ENCODE assay signal across 8 cellular contexts in genomic region chr19:19385131-19385899, GRCh38.
A peak's percentile ranks its signal among the peaks of the same experiment; 100 is the strongest.
DNase-seq lines count a peak whose midpoint lies in the region; ATAC-seq and TF ChIP-seq lines count a peak whose summit lies in the region.

No MANE protein-coding gene starts in this region.

- H3K27ac ChIP-seq in OCI-LY3 (ENCODE audit: low read length): peak overlapping the region; percentile 54; the same call in 1 of the 2 replicates

- no peaks in the 10 kb centered on the region for H3K27me3 ChIP-seq in OCI-LY3 (ENCODE audit: low read depth, low read length)

- no peaks in the 10 kb centered on the region for H3K9me3 ChIP-seq in OCI-LY3 (ENCODE audit: insufficient read depth, low read length)

- peak; percentile 93 for ATAC-seq in GM21528 (IDR thresholded peaks at IDR 0.05; ENCODE audit: low FRiP score, unreplicated experiment)

- peak overlapping the region; percentile 94 for H3K4me3 ChIP-seq in OCI-LY3 (ENCODE audit: low read length)

- H3K36me3 ChIP-seq in OCI-LY3 (replicated peaks; ENCODE audit: low read depth, low read length): peaks cover 2% of the 10 kb centered on the region

- H3K4me2 ChIP-seq in OCI-LY3 (ENCODE audit: low read length): peak overlapping the region; percentile 78

- H2AFZ ChIP-seq in OCI-LY3 (ENCODE audit: low read depth, low read length): peak overlapping the region; percentile 48

- peaks cover 37% of the 10 kb centered on the region for H3K79me2 ChIP-seq in OCI-LY3 (ENCODE audit: low read length)

- TF ChIP-seq CTCF in OCI-LY3 (IDR thresholded peaks at IDR 0.05; ENCODE audit: low read depth, low read length): peak; percentile 18; the same call in 1 of the 2 replicates

- H3K4me1 ChIP-seq in OCI-LY3 (ENCODE audit: low read length): peaks cover 19% of the 10 kb centered on the region

- 0 out of 2 replicates have a peak, but pooled peaks cover 3% of the 10 kb centered on the region for H4K20me1 ChIP-seq in OCI-LY3 (ENCODE audit: insufficient read depth, low read length)

- H3K9ac ChIP-seq in OCI-LY3 (ENCODE audit: low read length): peak overlapping the region; percentile 63

- DNase-seq in DMS114 treated with DMSO at 0.1 percent for 48 hours (lab: John Stamatoyannopoulos, UW; ENCODE audit: unreplicated experiment): peak; percentile 98
- DNase-seq in HuH-7.5 (ENCODE audit: low spot score): peak; percentile 99
- peak; percentile 100 for DNase-seq in activated T-cell treated with anti-CD3 and anti-CD28 coated beads for 24 hours (ENCODE audit: low read depth)
- peak; percentile 85 for DNase-seq in epidermal melanocyte (ENCODE audit: insufficient read length, low spot score)
- DNase-seq in middle frontal gyrus (ENCODE audit: extremely low spot score, low spot score): peak; percentile 100
- DNase-seq in stimulated activated CD8-positive, alpha-beta memory T cell treated with anti-CD3 and anti-CD28 coated beads, Interleukin-2, amount 100 ng/mL, for 1 hour (ENCODE audit: low read depth in 2 of 2): peak; percentile 98 to 99

Comparison
In these comparisons a context has a peak if more than half of its experiments do, and no peak if none do; other contexts are left out.
1. Peak in every context shown above with its lines: DNase-seq, ATAC-seq, H3K4me3 ChIP-seq and H3K27ac ChIP-seq.